Comparison of ENCODE assay signal across 1 cellular context in genomic region chr16:30966033-30966619, GRCh38.
A peak's percentile ranks its signal among the peaks of the same experiment; 100 is the strongest.
TF ChIP-seq lines count a peak whose summit lies in the region.

No MANE protein-coding gene starts in this region.

TF ChIP-seq in HepG2, 621 proteins besides CTCF, POLR2A, EP300 and RAD21:
- TF ChIP-seq ZFY (CRISPR knock-in tag; IDR thresholded peaks at IDR 0.05): no peak
- no peak for TF ChIP-seq ZNF703 (CRISPR knock-in tag; IDR thresholded peaks at IDR 0.05; ENCODE audit: borderline replicate concordance)
- no peak for TF ChIP-seq ZFP41 (CRISPR knock-in tag; IDR thresholded peaks at IDR 0.05; ENCODE audit: borderline replicate concordance)
- TF ChIP-seq JUND (CRISPR knock-in tag; IDR thresholded peaks at IDR 0.05): no peak
- TF ChIP-seq DRAP1 (CRISPR knock-in tag; IDR thresholded peaks at IDR 0.05): no peak
- TF ChIP-seq PRPF4 (IDR thresholded peaks at IDR 0.05; ENCODE audit: low read depth, low read length, poor library complexity, severe bottlenecking): no peak
- no peak for TF ChIP-seq ZNF7 (CRISPR knock-in tag; IDR thresholded peaks at IDR 0.05)
- no peak for TF ChIP-seq DMAP1 (CRISPR knock-in tag; IDR thresholded peaks at IDR 0.05)
- TF ChIP-seq ZFP1 (CRISPR knock-in tag; IDR thresholded peaks at IDR 0.05): no peak
- no peak for TF ChIP-seq ZNF235 (CRISPR knock-in tag; IDR thresholded peaks at IDR 0.05; ENCODE audit: borderline replicate concordance)
- TF ChIP-seq KDM5B (CRISPR knock-in tag; IDR thresholded peaks at IDR 0.05; ENCODE audit: borderline replicate concordance): no peak
- peak; percentile 74 for TF ChIP-seq RBM22 (optimal IDR thresholded peaks at IDR 0.05; ENCODE audit: low read length)
- TF ChIP-seq DNMT1 (CRISPR knock-in tag; IDR thresholded peaks at IDR 0.05): 0 out of 2 replicates have a peak, but pooled peaks have one; percentile 27
- peak; percentile 95 for TF ChIP-seq AGO2 (optimal IDR thresholded peaks at IDR 0.05; ENCODE audit: low read depth, low read length)
- peak; percentile 63 for TF ChIP-seq RBFOX2 (IDR thresholded peaks at IDR 0.05; ENCODE audit: low read depth, low read length)
- TF ChIP-seq SP2 (CRISPR knock-in tag; IDR thresholded peaks at IDR 0.05): no peak
- no peak for TF ChIP-seq ZNF543 (CRISPR knock-in tag; IDR thresholded peaks at IDR 0.05)
- TF ChIP-seq ZNF788 (CRISPR knock-in tag; IDR thresholded peaks at IDR 0.05; ENCODE audit: borderline replicate concordance): no peak
- TF ChIP-seq ASH2L (IDR thresholded peaks at IDR 0.05; ENCODE audit: insufficient read length, low read depth, low read length): no peak
- TF ChIP-seq CEBPG (CRISPR knock-in tag; IDR thresholded peaks at IDR 0.05): no peak
- TF ChIP-seq RCOR2 (CRISPR knock-in tag; IDR thresholded peaks at IDR 0.05): no peak
- no peak for TF ChIP-seq ZNF251 (CRISPR knock-in tag; IDR thresholded peaks at IDR 0.05)
- TF ChIP-seq FOXP1 (IDR thresholded peaks at IDR 0.05): no peak
- TF ChIP-seq FOXP1 (CRISPR knock-in tag; IDR thresholded peaks at IDR 0.05): no peak
- no peak for TF ChIP-seq PHF8 (CRISPR knock-in tag; IDR thresholded peaks at IDR 0.05)
- TF ChIP-seq, protein P1, sequence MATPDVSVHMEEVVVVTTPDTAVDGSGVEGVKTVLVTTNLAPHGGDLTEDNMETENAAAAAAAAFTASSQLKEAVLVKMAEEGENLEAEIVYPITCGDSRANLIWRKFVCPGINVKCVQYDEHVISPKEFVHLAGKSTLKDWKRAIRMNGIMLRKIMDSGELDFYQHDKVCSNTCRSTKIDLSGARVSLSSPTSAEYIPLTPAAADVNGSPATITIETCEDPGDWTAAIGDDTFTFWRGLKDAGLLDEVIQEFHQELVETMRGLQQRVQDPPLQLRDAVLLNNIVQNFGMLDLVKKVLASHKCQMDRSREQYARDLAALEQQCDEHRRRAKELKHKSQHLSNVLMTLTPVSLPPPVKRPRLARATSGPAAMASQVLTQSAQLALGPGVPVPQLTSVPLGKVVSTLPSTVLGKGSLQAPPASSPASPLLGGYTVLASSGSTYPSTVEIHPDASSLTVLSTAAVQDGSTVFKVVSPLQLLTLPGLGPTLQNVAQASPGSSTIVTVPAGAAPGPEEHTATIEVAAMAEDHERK (CRISPR knock-in tag; IDR thresholded peaks at IDR 0.05; ENCODE audit: low read depth): no peak
